ENCODE assay signal across 8 cellular contexts in genomic region chr1:34852677-34853217, GRCh38. TPM values are rescaled to one million over a fixed set of nuclear protein-coding genes. Genes with fewer than 3 reads are reported as not detected.
DNase-seq lines count a peak whose midpoint lies in the region; ATAC-seq and TF ChIP-seq lines count a peak whose summit lies in the region.

No MANE protein-coding gene starts in this region.

- H3K27me3 ChIP-seq in NT2/D1 (ENCODE audit: insufficient read depth, insufficient read length), result no peaks in the 10 kb centered on the region

- peak; percentile 96 for ATAC-seq in GM21529 (IDR thresholded peaks at IDR 0.05; ENCODE audit: unreplicated experiment)

- no peak overlapping the region for H3K9ac ChIP-seq in NT2/D1 (ENCODE audit: insufficient read length, low read depth)

- peaks cover 2% of the 10 kb centered on the region for H3K4me1 ChIP-seq in NT2/D1 (ENCODE audit: insufficient read depth, insufficient read length)

- H3K9me3 ChIP-seq in NT2/D1 (ENCODE audit: insufficient read depth, low read length), result no peaks in the 10 kb centered on the region

- H3K36me3 ChIP-seq in NT2/D1 (ENCODE audit: insufficient read depth, insufficient read length, low read length), result peaks cover 81% of the 10 kb centered on the region

- peak; percentile 99 for TF ChIP-seq CTCF in epithelial cell of esophagus (IDR thresholded peaks at IDR 0.05; ENCODE audit: insufficient read depth, low read depth, low read length, missing control alignments)

- H3K4me3 ChIP-seq in NT2/D1 (ENCODE audit: insufficient read length, low read depth) (no peak overlapping the region), epithelial cell of esophagus (ENCODE audit: low read length) (no peak overlapping the region)

- peak; percentile 84 for DNase-seq in DMS114 treated with DMSO at 0.1 percent for 48 hours (lab: John Stamatoyannopoulos, UW; ENCODE audit: unreplicated experiment)
- DNase-seq in HuH-7 (ENCODE audit: low spot score), result peak; percentile 85
- DNase-seq in NT2/D1 (ENCODE audit: low read depth, low spot score), result peak; percentile 99
- DNase-seq in activated CD8-positive, alpha-beta memory T cell treated with anti-CD3 and anti-CD28 coated beads, Interleukin-2, amount 50 U/mL, for 1 hour (ENCODE audit: extremely low read depth), result peak; percentile 60
- DNase-seq in epithelial cell of esophagus (ENCODE audit: low read depth), result peak; percentile 97
- DNase-seq in mucosa of gallbladder (ENCODE audit: low spot score), result peak; percentile 93
- peak; percentile 82 for DNase-seq in stimulated activated CD8-positive, alpha-beta memory T cell treated with anti-CD3 and anti-CD28 coated beads, Interleukin-4, amount 100 ng/mL, for 24 hours (ENCODE audit: low read depth)

RNA-seq across cellular contexts. Expression of gene SMIM12, which starts 6.8 kb away (rescaled TPM):
- total RNA-seq in mucosa of gallbladder, result 28.9 TPM

RNA-seq across cellular contexts. Expression of gene GJA4, which starts 59.9 kb away (rescaled TPM):
- total RNA-seq in mucosa of gallbladder, result 9.0 TPM
